In the genomic region with DNA sequence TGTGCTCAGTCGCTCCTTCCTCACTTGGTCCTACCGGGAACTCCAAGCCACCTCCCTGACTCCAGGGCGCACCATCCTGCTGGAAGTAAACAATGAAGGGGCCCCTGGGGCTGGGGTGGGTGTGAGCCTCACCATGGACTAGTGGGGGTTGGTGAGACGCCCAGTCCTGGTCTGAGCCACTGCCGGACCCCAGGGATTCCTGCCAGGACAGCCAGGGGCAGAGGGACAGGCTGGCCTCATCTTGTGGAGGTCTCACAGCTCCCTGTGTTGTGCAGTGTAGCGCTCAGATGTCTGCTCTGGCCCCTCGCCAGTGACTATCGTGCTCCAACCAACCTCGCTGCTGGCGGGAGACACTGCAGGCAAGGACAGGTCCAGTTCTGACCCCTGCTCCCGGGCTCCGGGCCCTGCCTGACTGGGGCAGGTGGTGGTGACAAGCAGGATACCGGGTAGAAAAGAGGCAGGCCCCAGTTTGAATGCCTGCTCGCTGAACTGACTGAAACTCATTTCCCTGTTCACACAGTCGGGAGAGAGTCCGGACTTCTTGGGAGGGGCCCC, we compare ENCODE assay signal across 17 cellular contexts.
"Had no signal": no experiment of that assay in that cellular context is flagged by ENCODE, and none has a peak within 500 bp of the region (broad histone marks: within the 10 kb centered on the region; RNA-seq: fewer than 3 reads in every experiment).

No MANE protein-coding gene starts in this region.

- DNase-seq: activated B cell treated with CpG ODN at 0.5 μM for 24 hours; activated CD4-positive, alpha-beta T cell treated with anti-CD3 and anti-CD28 coated beads, Interleukin-2, amount 50 U/mL, for 1 hour; activated CD8-positive, alpha-beta T cell treated with anti-CD3 and anti-CD28 coated beads for 36 hours; activated naive CD4-positive, alpha-beta T cell treated with anti-CD3 and anti-CD28 coated beads for 36 hours; activated naive CD8-positive, alpha-beta T cell treated with anti-CD3 and anti-CD28 coated beads for 36 hours; activated T-cell treated with anti-CD3 and anti-CD28 coated beads, Interleukin-2, amount 50 U/mL, for 48 hours; cortex of kidney; effector memory CD8-positive, alpha-beta T cell; erythroblast; gastrocnemius medialis; glutamatergic neuron; left colon; naive thymus-derived CD8-positive, alpha-beta T cell; occipital lobe; stimulated activated naive CD4-positive, alpha-beta T cell treated with Interleukin-2 at 50 U/mL for 16 hours; T-helper 1 cell; uterus had no signal
